In genomic region chr11:39684155-39684554, GRCh38 we compare ENCODE assay signal across 1 cellular context.
TF ChIP-seq lines count a peak whose summit lies in the region.

No MANE protein-coding gene starts in this region.

TF ChIP-seq in K562, 482 proteins besides CTCF, POLR2A, EP300 and RAD21:
- TF ChIP-seq NFIX (CRISPR knock-in tag; IDR thresholded peaks at IDR 0.05; ENCODE audit: low read depth), result no peak
- TF ChIP-seq HNRNPK (IDR thresholded peaks at IDR 0.05; ENCODE audit: low read depth, low read length, poor library complexity, severe bottlenecking), result peak; percentile 65
